In genomic region chr10:35470967-35471366, GRCh38 we compare ENCODE assay signal across 16 cellular contexts.
DNase-seq lines count a peak whose midpoint lies in the region; ATAC-seq and TF ChIP-seq lines count a peak whose summit lies in the region.
"Had no signal": no experiment of that assay in that cellular context is flagged by ENCODE, and none has a peak within 500 bp of the region (broad histone marks: within the 10 kb centered on the region; RNA-seq: fewer than 3 reads in every experiment).

No MANE protein-coding gene starts in this region.

- H3K27ac ChIP-seq in HUES64 (ENCODE audit: low read depth, low read length) (peak overlapping the region; percentile 45; the same call in 1 of the 2 replicates), dorsolateral prefrontal cortex (peak overlapping the region in 58 of 59 donors; percentile 6 to 98 (median 81))
- H3K27ac ChIP-seq: GM23248 had no signal

- H3K4me3 Mint-ChIP-seq in nephron progenitor cell = no peak overlapping the region
- no peak overlapping the region for H3K4me3 Mint-ChIP-seq in activated T-helper 2 cell treated with anti-CD3 and anti-CD28 coated beads, Interferon-gamma antibody, Interleukin-2, Interleukin-4, amounts not matched to agents 10 μg/mL and 5 μg/mL and 100 μg/mL, durations not matched to agents 14 hours and 24 hours and 36 hours (ENCODE audit: low read depth)
- H3K4me3 Mint-ChIP-seq in activated T-cell treated with anti-CD3 and anti-CD28 coated beads, Interleukin-2, amount 50 U/mL, for 72 hours = no peak overlapping the region

- no peak overlapping the region for H3K4me3 ChIP-seq in HUES64 (ENCODE audit: low read length)
- H3K4me3 ChIP-seq in dorsolateral prefrontal cortex = peak overlapping the region in 9 of 59 donors; percentile 0 to 27 (median 19)
- H3K4me3 ChIP-seq: GM23248 had no signal

- H3K9ac ChIP-seq in HUES64 (ENCODE audit: low read depth, low read length) = no peak overlapping the region
- H3K9ac ChIP-seq: GM23248 had no signal

- H3K27me3 Mint-ChIP-seq in nephron progenitor cell (ENCODE audit: low read depth, poor library complexity) = no peaks in the 10 kb centered on the region
- no peaks in the 10 kb centered on the region for H3K27me3 Mint-ChIP-seq in activated T-helper 2 cell treated with anti-CD3 and anti-CD28 coated beads, Interferon-gamma antibody, Interleukin-2, Interleukin-4, amounts not matched to agents 10 μg/mL and 5 μg/mL and 100 μg/mL, durations not matched to agents 14 hours and 24 hours and 36 hours (ENCODE audit: low read depth)
- H3K27me3 Mint-ChIP-seq in activated T-cell treated with anti-CD3 and anti-CD28 coated beads, Interleukin-2, amount 50 U/mL, for 72 hours (ENCODE audit: low read depth) = no peaks in the 10 kb centered on the region

- no peak for ATAC-seq in activated T-cell treated with anti-CD3 and anti-CD28 coated beads, Interleukin-2, amount 50 U/mL, for 72 hours (replicated peaks in 1 of 2)

- H3K36me3 Mint-ChIP-seq in nephron progenitor cell (ENCODE audit: low read depth) = peaks cover 11% of the 10 kb centered on the region
- H3K36me3 Mint-ChIP-seq in activated T-helper 2 cell treated with anti-CD3 and anti-CD28 coated beads, Interferon-gamma antibody, Interleukin-2, Interleukin-4, amounts not matched to agents 10 μg/mL and 5 μg/mL and 100 μg/mL, durations not matched to agents 14 hours and 24 hours and 36 hours (ENCODE audit: low read depth) = no peaks in the 10 kb centered on the region
- no peaks in the 10 kb centered on the region for H3K36me3 Mint-ChIP-seq in activated T-cell treated with anti-CD3 and anti-CD28 coated beads, Interleukin-2, amount 50 U/mL, for 72 hours (ENCODE audit: insufficient read depth in 2 of 2)

- intact Hi-C loops in dorsolateral prefrontal cortex (cut with DNase I) = no loop called here
- intact Hi-C loops in activated T-helper 2 cell treated with anti-CD3 and anti-CD28 coated beads, Interferon-gamma antibody, Interleukin-2, Interleukin-4, amounts not matched to agents 10 μg/mL and 5 μg/mL and 100 μg/mL, durations not matched to agents 14 hours and 24 hours and 36 hours (cut with micrococcal nuclease) = no loop called here

- no peaks in the 10 kb centered on the region for H3K9me3 ChIP-seq in HUES64 (ENCODE audit: insufficient read depth, low read depth, low read length)

- peak overlapping the region; percentile 0 for H3K27ac Mint-ChIP-seq in nephron progenitor cell
- no peak overlapping the region for H3K27ac Mint-ChIP-seq in activated T-helper 2 cell treated with anti-CD3 and anti-CD28 coated beads, Interferon-gamma antibody, Interleukin-2, Interleukin-4, amounts not matched to agents 10 μg/mL and 5 μg/mL and 100 μg/mL, durations not matched to agents 14 hours and 24 hours and 36 hours
- no peak overlapping the region for H3K27ac Mint-ChIP-seq in activated T-cell treated with anti-CD3 and anti-CD28 coated beads, Interleukin-2, amount 50 U/mL, for 72 hours

- DNase-seq in NCI-H748 (lab: John Stamatoyannopoulos, UW; ENCODE audit: unreplicated experiment) = peak; percentile 32
- no peak for DNase-seq in NCI-H748 treated with DMSO at 0.1 percent for 48 hours (lab: John Stamatoyannopoulos, UW)
- no peak for DNase-seq in dorsolateral prefrontal cortex
- DNase-seq in nephron progenitor cell = no peak
- DNase-seq in stimulated activated naive CD4-positive, alpha-beta T cell treated with Interleukin-2 at 50 U/mL for 16 hours (lab: John Stamatoyannopoulos, UW) = no peak
- no peak for DNase-seq in activated T-helper 2 cell treated with anti-CD3 and anti-CD28 coated beads, Interferon-gamma antibody, Interleukin-2, Interleukin-4, amounts not matched to agents 10 μg/mL and 5 μg/mL and 100 μg/mL, durations not matched to agents 14 hours and 24 hours and 36 hours (ENCODE audit: low spot score)
- no peak for DNase-seq in activated T-cell treated with anti-CD3 and anti-CD28 coated beads, Interleukin-2, amount 50 U/mL, for 72 hours
- DNase-seq: 8988T, DMS 273 treated with DMSO at 0.1 percent for 48 hours, MM.1S, NCI-H1105, NCI-H187 treated with DMSO at 0.1 percent for 48 hours, NCI-H2171, NCI-H510A had no signal

- H3K27me3 ChIP-seq in HUES64 (ENCODE audit: insufficient read depth, low read length) = no peaks in the 10 kb centered on the region
- H3K27me3 ChIP-seq in dorsolateral prefrontal cortex = no peaks in the 10 kb centered on the region

- no peak for TF ChIP-seq CTCF in dorsolateral prefrontal cortex (IDR thresholded peaks at IDR 0.05 in 54 of 56, conservative IDR thresholded peaks at IDR 0.05 in 2 of 56; ENCODE audit: low read depth in 1 of 56, partially characterized antibody in 56 of 56)
- TF ChIP-seq CTCF in nephron progenitor cell (IDR thresholded peaks at IDR 0.05) = no peak

- H3K9me3 Mint-ChIP-seq in nephron progenitor cell = peaks cover 19% of the 10 kb centered on the region
- H3K9me3 Mint-ChIP-seq in activated T-helper 2 cell treated with anti-CD3 and anti-CD28 coated beads, Interferon-gamma antibody, Interleukin-2, Interleukin-4, amounts not matched to agents 10 μg/mL and 5 μg/mL and 100 μg/mL, durations not matched to agents 14 hours and 24 hours and 36 hours = no peaks in the 10 kb centered on the region
- peaks cover 0 to 2% of the 10 kb centered on the region in 2 donors for H3K9me3 Mint-ChIP-seq in activated T-cell treated with anti-CD3 and anti-CD28 coated beads, Interleukin-2, amount 50 U/mL, for 72 hours

- peaks cover 28% of the 10 kb centered on the region for H3K4me1 Mint-ChIP-seq in nephron progenitor cell
- peaks cover 15% of the 10 kb centered on the region for H3K4me1 Mint-ChIP-seq in activated T-helper 2 cell treated with anti-CD3 and anti-CD28 coated beads, Interferon-gamma antibody, Interleukin-2, Interleukin-4, amounts not matched to agents 10 μg/mL and 5 μg/mL and 100 μg/mL, durations not matched to agents 14 hours and 24 hours and 36 hours (ENCODE audit: low read depth)
- peaks cover 35% of the 10 kb centered on the region for H3K4me1 Mint-ChIP-seq in activated T-cell treated with anti-CD3 and anti-CD28 coated beads, Interleukin-2, amount 50 U/mL, for 72 hours (ENCODE audit: low read depth)

- peaks cover 45% of the 10 kb centered on the region for H3K4me1 ChIP-seq in HUES64 (ENCODE audit: insufficient read depth, low read length)

- 88% methylated on average over 5 of the region's 5 CpGs for WGBS in HUES64

- no peaks in the 10 kb centered on the region for H3K36me3 ChIP-seq in HUES64 (ENCODE audit: insufficient read depth, low read length)
